Comparison of ENCODE assay signal across 22 cellular contexts in the genomic region with DNA sequence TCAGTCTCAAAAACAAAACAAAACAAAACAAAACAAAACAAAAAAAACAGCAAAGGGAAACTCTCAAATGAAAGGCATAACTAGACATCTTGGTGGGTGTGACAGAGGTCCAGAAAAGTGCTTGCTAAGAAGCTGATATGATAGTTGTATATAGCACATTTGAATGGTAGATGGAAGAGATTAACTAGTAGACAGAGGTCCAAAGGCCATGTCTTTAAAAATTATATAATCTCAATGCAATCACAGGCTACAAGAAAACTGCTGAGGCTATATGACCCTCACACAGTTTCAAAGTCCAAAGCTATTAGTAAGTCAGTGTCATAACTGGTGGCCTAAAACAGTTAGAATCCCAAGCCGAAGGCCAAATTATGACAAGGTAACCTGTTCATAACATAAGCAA. TPM values are rescaled to one million over a fixed set of nuclear protein-coding genes. Genes with fewer than 3 reads are reported as not detected.
DNase-seq lines count a peak whose midpoint lies in the region; ATAC-seq and TF ChIP-seq lines count a peak whose summit lies in the region.
"Had no signal": no experiment of that assay in that cellular context is flagged by ENCODE, and none has a peak within 500 bp of the region (broad histone marks: within the 10 kb centered on the region; RNA-seq: fewer than 3 reads in every experiment).

No MANE protein-coding gene starts in this region.

- no peak overlapping the region for H3K4me3 Mint-ChIP-seq in activated CD4-positive, alpha-beta T cell treated with anti-CD3 and anti-CD28 coated beads, Interleukin-2, amount 10 ng/mL, durations not matched to agents 24 days and 14 days
- H3K4me3 Mint-ChIP-seq in CD4-positive, CD25-positive, alpha-beta regulatory T cell: no peak overlapping the region
- no peak overlapping the region for H3K4me3 Mint-ChIP-seq in activated T-helper 2 cell treated with anti-CD3 and anti-CD28 coated beads, Interferon-gamma antibody, Interleukin-2, Interleukin-4, amounts not matched to agents 10 μg/mL and 5 μg/mL and 100 μg/mL, durations not matched to agents 14 hours and 24 hours and 36 hours (ENCODE audit: low read depth)
- H3K4me3 Mint-ChIP-seq: CD8-positive, alpha-beta T cell; neural progenitor cell; stimulated activated naive B cell treated with anti-CD40 and anti-IgM and Interleukin-4, amounts not matched to agents 10 μg/mL and 1 μg/mL and 100 μg/mL, for 72 hours; T-cell had no signal

- peaks cover 7% of the 10 kb centered on the region for H3K36me3 Mint-ChIP-seq in activated CD4-positive, alpha-beta T cell treated with anti-CD3 and anti-CD28 coated beads, Interleukin-2, amount 10 ng/mL, durations not matched to agents 24 days and 14 days (ENCODE audit: low read depth)
- H3K36me3 Mint-ChIP-seq in CD4-positive, CD25-positive, alpha-beta regulatory T cell: peaks cover 17% of the 10 kb centered on the region
- no peaks in the 10 kb centered on the region for H3K36me3 Mint-ChIP-seq in activated T-helper 2 cell treated with anti-CD3 and anti-CD28 coated beads, Interferon-gamma antibody, Interleukin-2, Interleukin-4, amounts not matched to agents 10 μg/mL and 5 μg/mL and 100 μg/mL, durations not matched to agents 14 hours and 24 hours and 36 hours (ENCODE audit: low read depth)

- peak overlapping the region; percentile 61 for H3K27ac Mint-ChIP-seq in activated CD4-positive, alpha-beta T cell treated with anti-CD3 and anti-CD28 coated beads, Interleukin-2, amount 10 ng/mL, durations not matched to agents 24 days and 14 days
- H3K27ac Mint-ChIP-seq in CD4-positive, CD25-positive, alpha-beta regulatory T cell: peak overlapping the region; percentile 18 to 55 (median 40)
- H3K27ac Mint-ChIP-seq in activated T-helper 2 cell treated with anti-CD3 and anti-CD28 coated beads, Interferon-gamma antibody, Interleukin-2, Interleukin-4, amounts not matched to agents 10 μg/mL and 5 μg/mL and 100 μg/mL, durations not matched to agents 14 hours and 24 hours and 36 hours: peak overlapping the region; percentile 50
- H3K27ac Mint-ChIP-seq: CD8-positive, alpha-beta T cell; neural progenitor cell; stimulated activated naive B cell treated with anti-CD40 and anti-IgM and Interleukin-4, amounts not matched to agents 10 μg/mL and 1 μg/mL and 100 μg/mL, for 72 hours had no signal

- no peak for TF ChIP-seq POLR2A in tibial nerve (IDR thresholded peaks at IDR 0.05)
- TF ChIP-seq POLR2A in stomach (IDR thresholded peaks at IDR 0.05): no peak

- no peak overlapping the region for H3K4me3 ChIP-seq in CD4-positive, CD25-positive, alpha-beta regulatory T cell (ENCODE audit: low read depth, low read length)
- H3K4me3 ChIP-seq in tibial nerve (no peak overlapping the region), stomach (no peak overlapping the region)
- H3K4me3 ChIP-seq: neural progenitor cell, sigmoid colon, SJSA1, thoracic aorta, vagina had no signal

- H3K27me3 ChIP-seq in CD4-positive, CD25-positive, alpha-beta regulatory T cell (ENCODE audit: control insufficient read depth, insufficient read depth, low read length): no peaks in the 10 kb centered on the region
- H3K27me3 ChIP-seq in tibial nerve (no peaks in the 10 kb centered on the region), stomach (no peaks in the 10 kb centered on the region)
- H3K27me3 ChIP-seq: neural progenitor cell, sigmoid colon, SJSA1, vagina had no signal

- no peak for ATAC-seq in CD4-positive, CD25-positive, alpha-beta regulatory T cell (ENCODE audit: low read depth in 2 of 2)
- peak; percentile 96 for ATAC-seq in left colon
- ATAC-seq: CD8-positive, alpha-beta T cell; stimulated activated naive B cell treated with anti-CD40 and anti-IgM and Interleukin-4, amounts not matched to agents 10 μg/mL and 1 μg/mL and 100 μg/mL, for 72 hours; T-cell had no signal

- no peak for DNase-seq in activated CD4-positive, alpha-beta T cell treated with anti-CD3 and anti-CD28 coated beads, Interleukin-2, amount 10 ng/mL, durations not matched to agents 24 days and 14 days
- no peak for DNase-seq in activated CD4-positive, alpha-beta T cell treated with anti-CD3 and anti-CD28 coated beads, Interleukin-2, amount 50 U/mL, for 48 hours
- no peak for DNase-seq in CD4-positive, CD25-positive, alpha-beta regulatory T cell
- DNase-seq in activated T-helper 2 cell treated with anti-CD3 and anti-CD28 coated beads, Interferon-gamma antibody, Interleukin-2, Interleukin-4, amounts not matched to agents 10 μg/mL and 5 μg/mL and 100 μg/mL, durations not matched to agents 14 hours and 24 hours and 36 hours (ENCODE audit: low spot score): no peak
- DNase-seq in left colon (no peak), posterior cingulate gyrus (no peak), tibial nerve (ENCODE audit: low spot score in 2 of 2) (no peak), stomach (no peak)
- DNase-seq: activated effector memory CD4-positive, alpha-beta T cell treated with Interleukin-2 at 50 U/mL for 16 hours; CD8-positive, alpha-beta T cell; KBM-7; NCI-H1105 treated with DMSO at 0.1 percent for 48 hours; NCI-H1930; NCI-H526; sigmoid colon; stimulated activated naive B cell treated with anti-CD40 and anti-IgM and Interleukin-4, amounts not matched to agents 10 μg/mL and 1 μg/mL and 100 μg/mL, for 72 hours had no signal

- no peak overlapping the region for H3K27ac ChIP-seq in CD4-positive, CD25-positive, alpha-beta regulatory T cell (ENCODE audit: insufficient read depth, low read length, poor library complexity, severe bottlenecking)
- H3K27ac ChIP-seq in tibial nerve (no peak overlapping the region), stomach (no peak overlapping the region)
- H3K27ac ChIP-seq: neural progenitor cell, sigmoid colon, SJSA1, thoracic aorta, vagina had no signal

- H3K9me3 Mint-ChIP-seq in activated CD4-positive, alpha-beta T cell treated with anti-CD3 and anti-CD28 coated beads, Interleukin-2, amount 10 ng/mL, durations not matched to agents 24 days and 14 days: peaks cover 12% of the 10 kb centered on the region
- no peaks in the 10 kb centered on the region for H3K9me3 Mint-ChIP-seq in CD4-positive, CD25-positive, alpha-beta regulatory T cell
- H3K9me3 Mint-ChIP-seq in activated T-helper 2 cell treated with anti-CD3 and anti-CD28 coated beads, Interferon-gamma antibody, Interleukin-2, Interleukin-4, amounts not matched to agents 10 μg/mL and 5 μg/mL and 100 μg/mL, durations not matched to agents 14 hours and 24 hours and 36 hours: no peaks in the 10 kb centered on the region

- 90 to 93% methylated on average over 1 of the region's 1 CpG for WGBS in tibial nerve, 2 donors
- WGBS in stomach, 5 donors: 89 to 100% (median 95%) methylated on average over 1 of the region's 1 CpG

- H3K4me1 ChIP-seq in CD4-positive, CD25-positive, alpha-beta regulatory T cell (ENCODE audit: control insufficient read depth, insufficient read depth, low read length, poor library complexity, severe bottlenecking): peaks cover 4% of the 10 kb centered on the region
- peaks cover 0 to 20% (median 0%) of the 10 kb centered on the region in 4 donors for H3K4me1 ChIP-seq in tibial nerve
- H3K4me1 ChIP-seq in stomach: peaks cover 0 to 7% (median 2%) of the 10 kb centered on the region in 4 donors
- H3K4me1 ChIP-seq: neural progenitor cell, sigmoid colon, SJSA1, vagina had no signal

- no peak for TF ChIP-seq CTCF in tibial nerve (IDR thresholded peaks at IDR 0.05)
- no peak for TF ChIP-seq CTCF in stomach (IDR thresholded peaks at IDR 0.05)

- H3K4me1 Mint-ChIP-seq in activated CD4-positive, alpha-beta T cell treated with anti-CD3 and anti-CD28 coated beads, Interleukin-2, amount 10 ng/mL, durations not matched to agents 24 days and 14 days: peaks cover 23% of the 10 kb centered on the region
- peaks cover 15 to 34% (median 23%) of the 10 kb centered on the region in 4 donors for H3K4me1 Mint-ChIP-seq in CD4-positive, CD25-positive, alpha-beta regulatory T cell
- H3K4me1 Mint-ChIP-seq in activated T-helper 2 cell treated with anti-CD3 and anti-CD28 coated beads, Interferon-gamma antibody, Interleukin-2, Interleukin-4, amounts not matched to agents 10 μg/mL and 5 μg/mL and 100 μg/mL, durations not matched to agents 14 hours and 24 hours and 36 hours (ENCODE audit: low read depth): peaks cover 37% of the 10 kb centered on the region
- H3K4me1 Mint-ChIP-seq: stimulated activated naive B cell treated with anti-CD40 and anti-IgM and Interleukin-4, amounts not matched to agents 10 μg/mL and 1 μg/mL and 100 μg/mL, for 72 hours had no signal

- intact Hi-C loops in activated CD4-positive, alpha-beta T cell treated with anti-CD3 and anti-CD28 coated beads, Interleukin-2, amount 10 ng/mL, durations not matched to agents 24 days and 14 days (cut with micrococcal nuclease): no loop called here
- intact Hi-C loops in activated T-helper 2 cell treated with anti-CD3 and anti-CD28 coated beads, Interferon-gamma antibody, Interleukin-2, Interleukin-4, amounts not matched to agents 10 μg/mL and 5 μg/mL and 100 μg/mL, durations not matched to agents 14 hours and 24 hours and 36 hours (cut with micrococcal nuclease): loop anchor here (2.0 kb wide), 2 partner anchors 84 to 116 kb away; a partner anchor contains a TSS
- intact Hi-C loops in left colon (cut with DNase I, micrococcal nuclease): no loop called here
- intact Hi-C loops in posterior cingulate gyrus (cut with DNase I): no loop called here
- intact Hi-C loops in stomach (cut with DNase I; ENCODE audit: low total_unique reads): no loop called here

- TF ChIP-seq EP300 in tibial nerve (IDR thresholded peaks at IDR 0.05) (no peak), stomach (IDR thresholded peaks at IDR 0.05) (no peak)

- H3K36me3 ChIP-seq in CD4-positive, CD25-positive, alpha-beta regulatory T cell (ENCODE audit: control insufficient read depth, insufficient read depth, low read length): no peaks in the 10 kb centered on the region
- no peaks in the 10 kb centered on the region for H3K36me3 ChIP-seq in tibial nerve
- H3K36me3 ChIP-seq in stomach: no peaks in the 10 kb centered on the region
- H3K36me3 ChIP-seq: sigmoid colon, SJSA1, thoracic aorta, vagina had no signal

- no peaks in the 10 kb centered on the region for H3K9me3 ChIP-seq in CD4-positive, CD25-positive, alpha-beta regulatory T cell (ENCODE audit: control insufficient read depth in 2 of 2, low read length in 2 of 2)
- no peaks in the 10 kb centered on the region for H3K9me3 ChIP-seq in tibial nerve
- H3K9me3 ChIP-seq in stomach: no peaks in the 10 kb centered on the region
- H3K9me3 ChIP-seq: sigmoid colon, thoracic aorta, vagina had no signal

- H3K27me3 Mint-ChIP-seq in activated CD4-positive, alpha-beta T cell treated with anti-CD3 and anti-CD28 coated beads, Interleukin-2, amount 10 ng/mL, durations not matched to agents 24 days and 14 days: peaks cover 5% of the 10 kb centered on the region
- no peaks in the 10 kb centered on the region for H3K27me3 Mint-ChIP-seq in CD4-positive, CD25-positive, alpha-beta regulatory T cell
- peaks cover 1% of the 10 kb centered on the region for H3K27me3 Mint-ChIP-seq in activated T-helper 2 cell treated with anti-CD3 and anti-CD28 coated beads, Interferon-gamma antibody, Interleukin-2, Interleukin-4, amounts not matched to agents 10 μg/mL and 5 μg/mL and 100 μg/mL, durations not matched to agents 14 hours and 24 hours and 36 hours (ENCODE audit: low read depth)
- H3K27me3 Mint-ChIP-seq: stimulated activated naive B cell treated with anti-CD40 and anti-IgM and Interleukin-4, amounts not matched to agents 10 μg/mL and 1 μg/mL and 100 μg/mL, for 72 hours; T-cell had no signal

RNA-seq across cellular contexts. Expression of a gene that starts 15.6 kb away (rescaled TPM):
- 0.07 and 0.40 TPM in 2 replicates for total RNA-seq in activated CD4-positive, alpha-beta T cell treated with anti-CD3 and anti-CD28 coated beads, Interleukin-2, amount 10 ng/mL, durations not matched to agents 24 days and 14 days
- total RNA-seq in CD4-positive, CD25-positive, alpha-beta regulatory T cell: 4.7 TPM
- polyA plus RNA-seq in CD4-positive, CD25-positive, alpha-beta regulatory T cell: under 1 TPM; 0.01 to 0.30 (median 0.13) TPM
- total RNA-seq in activated T-helper 2 cell treated with anti-CD3 and anti-CD28 coated beads, Interferon-gamma antibody, Interleukin-2, Interleukin-4, amounts not matched to agents 10 μg/mL and 5 μg/mL and 100 μg/mL, durations not matched to agents 14 hours and 24 hours and 36 hours: 0.11 and 0.30 TPM in 2 replicates
- under 1 TPM; 0.37 to 0.42 TPM for total RNA-seq in left colon
- total RNA-seq in tibial nerve: 10 to 100 TPM in 3 of 4 donors, 1 to 10 TPM in 1; 9.2 to 38.9 (median 25.4) TPM
- total RNA-seq in stomach: 10 to 100 TPM in 1 of 5 donors, 1 to 10 TPM in 3, under 1 TPM in 1; under 0.01 to 16.3 (median 3.1) TPM
- under 1 TPM; under 0.01 to 0.12 (median 0.10) TPM for polyA plus RNA-seq in stomach
- total RNA-seq: HT-29 had no signal

RNA-seq across cellular contexts. Expression of a gene that starts 56.2 kb away (rescaled TPM):
- total RNA-seq in activated CD4-positive, alpha-beta T cell treated with anti-CD3 and anti-CD28 coated beads, Interleukin-2, amount 10 ng/mL, durations not matched to agents 24 days and 14 days: 3.9 and 5.6 TPM in 2 replicates
- 12.2 TPM for total RNA-seq in CD4-positive, CD25-positive, alpha-beta regulatory T cell
- 1 to 10 TPM; 5.8 to 8.6 (median 7.2) TPM for polyA plus RNA-seq in CD4-positive, CD25-positive, alpha-beta regulatory T cell
- total RNA-seq in activated T-helper 2 cell treated with anti-CD3 and anti-CD28 coated beads, Interferon-gamma antibody, Interleukin-2, Interleukin-4, amounts not matched to agents 10 μg/mL and 5 μg/mL and 100 μg/mL, durations not matched to agents 14 hours and 24 hours and 36 hours: 3.2 and 4.2 TPM in 2 replicates
- total RNA-seq in left colon (1 to 10 TPM; 4.6 to 4.9 TPM), tibial nerve (10 to 100 TPM; 12.9 to 17.5 (median 16.0) TPM), stomach (10 to 100 TPM in 3 of 5 donors, 1 to 10 TPM in 2; 2.9 to 44.9 (median 10.7) TPM)
- 1 to 10 TPM; 1.4 to 3.9 (median 3.4) TPM for polyA plus RNA-seq in stomach
